In genomic region chr12:2752676-2753371, GRCh38 we compare ENCODE assay signal across 1 cellular context.
TF ChIP-seq lines count a peak whose summit lies in the region.

No MANE protein-coding gene starts in this region.

TF ChIP-seq in K562, 482 proteins besides CTCF, POLR2A, EP300 and RAD21 (continued from another document and continues in another):
- TF ChIP-seq MYC (IDR thresholded peaks at IDR 0.05; ENCODE audit: low read depth, low read length) = no peak
- TF ChIP-seq MYC (CRISPR knock-in tag; IDR thresholded peaks at IDR 0.05; ENCODE audit: borderline replicate concordance, low read depth) = no peak
- TF ChIP-seq ZNF197 (CRISPR knock-in tag; IDR thresholded peaks at IDR 0.05; ENCODE audit: low read depth) = peak; percentile 54; the same call in 1 of the 2 replicates
- no peak for TF ChIP-seq POLR2B (IDR thresholded peaks at IDR 0.05; ENCODE audit: low read depth, partially characterized antibody)
- no peak for TF ChIP-seq ZNF696 (CRISPR knock-in tag; conservative IDR thresholded peaks at IDR 0.05)
- no peak for TF ChIP-seq ZNF316 (IDR thresholded peaks at IDR 0.05)
- TF ChIP-seq PURB (CRISPR knock-in tag; IDR thresholded peaks at IDR 0.05; ENCODE audit: low read depth) = no peak
- no peak for TF ChIP-seq ZBTB7A (IDR thresholded peaks at IDR 0.05; ENCODE audit: borderline replicate concordance, control insufficient read depth, low read depth, low read length)
- peak; percentile 46; the same call in 1 of the 2 replicates for TF ChIP-seq HCFC1 (IDR thresholded peaks at IDR 0.05; ENCODE audit: low read depth, low read length)
- no peak for TF ChIP-seq DACH1 (IDR thresholded peaks at IDR 0.05; ENCODE audit: partially characterized antibody)
- no peak for TF ChIP-seq ZNF830 (CRISPR knock-in tag; IDR thresholded peaks at IDR 0.05)
- no peak for TF ChIP-seq FOXM1 (IDR thresholded peaks at IDR 0.05; ENCODE audit: low read depth)
- TF ChIP-seq FOXM1 (CRISPR knock-in tag; IDR thresholded peaks at IDR 0.05; ENCODE audit: low read depth) = peak; percentile 92; the same call in 1 of the 2 replicates
- no peak for TF ChIP-seq TEAD4 (IDR thresholded peaks at IDR 0.05; ENCODE audit: low read length)
- peak; percentile 95 for TF ChIP-seq TEAD4 (CRISPR knock-in tag; IDR thresholded peaks at IDR 0.05; ENCODE audit: borderline replicate concordance)
- peak in 1 of 2 experiments; percentile 52; a peak in 2 of 4 replicates for TF ChIP-seq NRF1 (conservative IDR thresholded peaks at IDR 0.05 in 1 of 2, IDR thresholded peaks at IDR 0.05 in 1 of 2)
- TF ChIP-seq ZNF24 (IDR thresholded peaks at IDR 0.05) = no peak
- no peak for TF ChIP-seq HNRNPK (IDR thresholded peaks at IDR 0.05; ENCODE audit: low read depth, low read length, poor library complexity, severe bottlenecking)
- TF ChIP-seq HMGN3 (IDR thresholded peaks at IDR 0.05; ENCODE audit: borderline replicate concordance, extremely low read depth, insufficient read length, low read depth, low read length) = no peak
- no peak for TF ChIP-seq RFX1 (IDR thresholded peaks at IDR 0.05)
- TF ChIP-seq TBL1XR1 (IDR thresholded peaks at IDR 0.05; ENCODE audit: low read length in 2 of 2) = no peak
- peak; percentile 77; the same call in 1 of the 2 replicates for TF ChIP-seq ZNF124 (CRISPR knock-in tag; IDR thresholded peaks at IDR 0.05)
- TF ChIP-seq SOX6 (IDR thresholded peaks at IDR 0.05) = no peak
- TF ChIP-seq ARID3A (IDR thresholded peaks at IDR 0.05; ENCODE audit: borderline replicate concordance, low read depth, low read length) = no peak
- TF ChIP-seq PHF8 (IDR thresholded peaks at IDR 0.05; ENCODE audit: borderline replicate concordance, low read length) = no peak
- TF ChIP-seq MECOM (CRISPR knock-in tag; IDR thresholded peaks at IDR 0.05) = no peak
- no peak for TF ChIP-seq NR4A1 (CRISPR knock-in tag; IDR thresholded peaks at IDR 0.05)
- TF ChIP-seq NR4A1 (tag; IDR thresholded peaks at IDR 0.05) = peak; percentile 58; the same call in 1 of the 2 replicates
- no peak for TF ChIP-seq MYNN (IDR thresholded peaks at IDR 0.05)
- TF ChIP-seq MYNN (CRISPR knock-in tag; IDR thresholded peaks at IDR 0.05) = peak; percentile 82
- no peak for TF ChIP-seq SLC30A9 (CRISPR knock-in tag; IDR thresholded peaks at IDR 0.05)
- no peak for TF ChIP-seq NR2F6 (CRISPR knock-in tag; IDR thresholded peaks at IDR 0.05)
- no peak for TF ChIP-seq ZNF76 (CRISPR knock-in tag; IDR thresholded peaks at IDR 0.05; ENCODE audit: borderline replicate concordance)
- TF ChIP-seq RFX7 (CRISPR knock-in tag; IDR thresholded peaks at IDR 0.05) = no peak
- peak; percentile 97 for TF ChIP-seq ZNF224 (CRISPR knock-in tag; IDR thresholded peaks at IDR 0.05)
- TF ChIP-seq ZNF639 (CRISPR knock-in tag; conservative IDR thresholded peaks at IDR 0.05 in 1 of 2, IDR thresholded peaks at IDR 0.05 in 1 of 2) = peak in 1 of 2 experiments; percentile 98; a peak in 2 of 4 replicates
- 0 out of 2 replicates have a peak, but pooled peaks have one; percentile 21 for TF ChIP-seq ZNF184 (CRISPR knock-in tag; IDR thresholded peaks at IDR 0.05)
- no peak for TF ChIP-seq PTBP1 (IDR thresholded peaks at IDR 0.05; ENCODE audit: low read depth, low read length)
- peak in 1 of 2 experiments; percentile 96; a peak in 2 of 4 replicates for TF ChIP-seq MLX (CRISPR knock-in tag; conservative IDR thresholded peaks at IDR 0.05)
- no peak for TF ChIP-seq SFPQ (IDR thresholded peaks at IDR 0.05; ENCODE audit: low read depth, low read length)
- TF ChIP-seq HNRNPLL (IDR thresholded peaks at IDR 0.05; ENCODE audit: low read depth, low read length, poor library complexity, severe bottlenecking) = no peak
- no peak for TF ChIP-seq CBX2 (IDR thresholded peaks at IDR 0.05; ENCODE audit: insufficient read depth, low read length, poor library complexity, severe bottlenecking)
- TF ChIP-seq GATAD2B (IDR thresholded peaks at IDR 0.05; ENCODE audit: borderline replicate concordance) = no peak
- TF ChIP-seq RHOXF2B (CRISPR knock-in tag; conservative IDR thresholded peaks at IDR 0.05) = no peak
- TF ChIP-seq PRMT5 (CRISPR knock-in tag; IDR thresholded peaks at IDR 0.05) = peak; percentile 98
- TF ChIP-seq ZNF263 (CRISPR knock-in tag; IDR thresholded peaks at IDR 0.05; ENCODE audit: borderline replicate concordance) = peak; percentile 89
- peak; percentile 19; the same call in 1 of the 2 replicates for TF ChIP-seq FOXJ3 (CRISPR knock-in tag; IDR thresholded peaks at IDR 0.05)
- TF ChIP-seq DDX20 (tag; IDR thresholded peaks at IDR 0.05; ENCODE audit: low read depth) = no peak
- no peak for TF ChIP-seq POLR3A (IDR thresholded peaks at IDR 0.05; ENCODE audit: borderline replicate concordance, extremely low read depth, insufficient read depth, insufficient read length)
- 0 out of 2 replicates have a peak, but pooled peaks have one; percentile 30 for TF ChIP-seq ZNF589 (CRISPR knock-in tag; IDR thresholded peaks at IDR 0.05; ENCODE audit: low read depth)
- TF ChIP-seq CHD1 (IDR thresholded peaks at IDR 0.05; ENCODE audit: low read length) = no peak
- TF ChIP-seq HMBOX1 (IDR thresholded peaks at IDR 0.05) = no peak
- no peak for TF ChIP-seq ARNT (IDR thresholded peaks at IDR 0.05)
- TF ChIP-seq KAT7 (CRISPR knock-in tag; IDR thresholded peaks at IDR 0.05; ENCODE audit: borderline replicate concordance) = no peak
- TF ChIP-seq E2F4 (CRISPR knock-in tag; IDR thresholded peaks at IDR 0.05; ENCODE audit: low read depth) = peak; percentile 90
- TF ChIP-seq RB1 (IDR thresholded peaks at IDR 0.05; ENCODE audit: low read depth) = peak; percentile 65; the same call in 1 of the 2 replicates
- no peak for TF ChIP-seq RBM17 (IDR thresholded peaks at IDR 0.05; ENCODE audit: borderline replicate concordance, low read depth, low read length)
- peak; percentile 90 for TF ChIP-seq TFAP4 (CRISPR knock-in tag; IDR thresholded peaks at IDR 0.05; ENCODE audit: borderline replicate concordance)
- TF ChIP-seq HDAC2 (IDR thresholded peaks at IDR 0.05) = peak; percentile 69
- TF ChIP-seq RBFOX2 (IDR thresholded peaks at IDR 0.05; ENCODE audit: low read depth, low read length) = no peak
- TF ChIP-seq MTA2 (IDR thresholded peaks at IDR 0.05; ENCODE audit: low read depth) = no peak
- TF ChIP-seq SRSF3 (IDR thresholded peaks at IDR 0.05; ENCODE audit: insufficient read depth, low read length) = no peak
- peak; percentile 58 for TF ChIP-seq PBX2 (CRISPR knock-in tag; IDR thresholded peaks at IDR 0.05; ENCODE audit: low read depth)
- TF ChIP-seq PBX2 (tag; conservative IDR thresholded peaks at IDR 0.05; ENCODE audit: low read depth) = no peak
- TF ChIP-seq PHF21A (IDR thresholded peaks at IDR 0.05; ENCODE audit: borderline replicate concordance, low read depth) = no peak
- TF ChIP-seq C11orf30 (IDR thresholded peaks at IDR 0.05; ENCODE audit: low read depth) = no peak
- TF ChIP-seq COPS2 (conservative IDR thresholded peaks at IDR 0.05) = no peak
- TF ChIP-seq ZBTB2 (IDR thresholded peaks at IDR 0.05) = no peak
- no peak for TF ChIP-seq U2AF1 (optimal IDR thresholded peaks at IDR 0.05; ENCODE audit: low read depth, low read length)
- TF ChIP-seq ZNF41 (CRISPR knock-in tag; conservative IDR thresholded peaks at IDR 0.05) = no peak
